ENCODE assay signal across 1 cellular context in genomic region chr16:53207810-53208752, GRCh38.
TF ChIP-seq lines count a peak whose summit lies in the region.

No MANE protein-coding gene starts in this region.

TF ChIP-seq in K562, 482 proteins besides CTCF, POLR2A, EP300 and RAD21 (continued from another document and continues in another):
- peak; percentile 66 for TF ChIP-seq NFYB (IDR thresholded peaks at IDR 0.05; ENCODE audit: extremely low read depth, insufficient read length)
- TF ChIP-seq, protein P1, sequence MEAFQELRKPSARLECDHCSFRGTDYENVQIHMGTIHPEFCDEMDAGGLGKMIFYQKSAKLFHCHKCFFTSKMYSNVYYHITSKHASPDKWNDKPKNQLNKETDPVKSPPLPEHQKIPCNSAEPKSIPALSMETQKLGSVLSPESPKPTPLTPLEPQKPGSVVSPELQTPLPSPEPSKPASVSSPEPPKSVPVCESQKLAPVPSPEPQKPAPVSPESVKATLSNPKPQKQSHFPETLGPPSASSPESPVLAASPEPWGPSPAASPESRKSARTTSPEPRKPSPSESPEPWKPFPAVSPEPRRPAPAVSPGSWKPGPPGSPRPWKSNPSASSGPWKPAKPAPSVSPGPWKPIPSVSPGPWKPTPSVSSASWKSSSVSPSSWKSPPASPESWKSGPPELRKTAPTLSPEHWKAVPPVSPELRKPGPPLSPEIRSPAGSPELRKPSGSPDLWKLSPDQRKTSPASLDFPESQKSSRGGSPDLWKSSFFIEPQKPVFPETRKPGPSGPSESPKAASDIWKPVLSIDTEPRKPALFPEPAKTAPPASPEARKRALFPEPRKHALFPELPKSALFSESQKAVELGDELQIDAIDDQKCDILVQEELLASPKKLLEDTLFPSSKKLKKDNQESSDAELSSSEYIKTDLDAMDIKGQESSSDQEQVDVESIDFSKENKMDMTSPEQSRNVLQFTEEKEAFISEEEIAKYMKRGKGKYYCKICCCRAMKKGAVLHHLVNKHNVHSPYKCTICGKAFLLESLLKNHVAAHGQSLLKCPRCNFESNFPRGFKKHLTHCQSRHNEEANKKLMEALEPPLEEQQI (IDR thresholded peaks at IDR 0.05) = peak; percentile 9; the same call in 1 of the 2 replicates
- 0 out of 2 replicates have a peak, but pooled peaks have one; percentile 19 for TF ChIP-seq PML (IDR thresholded peaks at IDR 0.05; ENCODE audit: low read length)
- TF ChIP-seq ZNF717 (CRISPR knock-in tag; IDR thresholded peaks at IDR 0.05) = 0 out of 2 replicates have a peak, but pooled peaks have one; percentile 18
- TF ChIP-seq NFXL1 (CRISPR knock-in tag; IDR thresholded peaks at IDR 0.05) = no peak
- 0 out of 2 replicates have a peak, but pooled peaks have one; percentile 29 for TF ChIP-seq FOXJ2 (tag; IDR thresholded peaks at IDR 0.05)
- TF ChIP-seq RCOR1 (IDR thresholded peaks at IDR 0.05; ENCODE audit: borderline replicate concordance in 1 of 2, low read depth in 2 of 2, low read length in 2 of 2) = peak in 1 of 2 experiments; percentile 68; a peak in 1 of 4 replicates
- TF ChIP-seq POLR2B (IDR thresholded peaks at IDR 0.05; ENCODE audit: low read depth, partially characterized antibody) = peak; percentile 64
- peak; percentile 31; the same call in 1 of the 2 replicates for TF ChIP-seq TOE1 (IDR thresholded peaks at IDR 0.05; ENCODE audit: borderline replicate concordance)
- TF ChIP-seq TOE1 (CRISPR knock-in tag; IDR thresholded peaks at IDR 0.05; ENCODE audit: borderline replicate concordance, low read depth) = no peak
- TF ChIP-seq BRD4 (IDR thresholded peaks at IDR 0.05) = peak; percentile 86; the same call in 1 of the 2 replicates
- peak; percentile 72 for TF ChIP-seq SUPT5H (IDR thresholded peaks at IDR 0.05)
- TF ChIP-seq C11orf30 (IDR thresholded peaks at IDR 0.05; ENCODE audit: low read depth) = peak; percentile 14; the same call in 1 of the 2 replicates
- peak; percentile 31; the same call in 1 of the 2 replicates for TF ChIP-seq MTA2 (IDR thresholded peaks at IDR 0.05; ENCODE audit: low read depth)
- TF ChIP-seq TBP (optimal IDR thresholded peaks at IDR 0.05; ENCODE audit: low read depth, low read length) = peak; percentile 86
- TF ChIP-seq ARID1B (IDR thresholded peaks at IDR 0.05) = no peak
- 0 out of 2 replicates have a peak, but pooled peaks have one; percentile 66 for TF ChIP-seq GTF2E2 (tag; IDR thresholded peaks at IDR 0.05)
- no peak for TF ChIP-seq GTF2F1 (IDR thresholded peaks at IDR 0.05; ENCODE audit: low read depth, low read length)
- TF ChIP-seq, protein P2, sequence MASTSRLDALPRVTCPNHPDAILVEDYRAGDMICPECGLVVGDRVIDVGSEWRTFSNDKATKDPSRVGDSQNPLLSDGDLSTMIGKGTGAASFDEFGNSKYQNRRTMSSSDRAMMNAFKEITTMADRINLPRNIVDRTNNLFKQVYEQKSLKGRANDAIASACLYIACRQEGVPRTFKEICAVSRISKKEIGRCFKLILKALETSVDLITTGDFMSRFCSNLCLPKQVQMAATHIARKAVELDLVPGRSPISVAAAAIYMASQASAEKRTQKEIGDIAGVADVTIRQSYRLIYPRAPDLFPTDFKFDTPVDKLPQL (IDR thresholded peaks at IDR 0.05; ENCODE audit: extremely low read depth, insufficient read length) = peak; percentile 55
- peak; percentile 57 to 95 (median 77) for TF ChIP-seq YY1 (IDR thresholded peaks at IDR 0.05; ENCODE audit: borderline replicate concordance in 1 of 3, control insufficient read depth in 1 of 3, extremely low read depth in 1 of 3, insufficient read depth in 3 of 3, insufficient read length in 1 of 3, insufficient replicate concordance in 2 of 3, low read depth in 1 of 3, low read length in 2 of 3)
- TF ChIP-seq GABPA (tag; conservative IDR thresholded peaks at IDR 0.05; ENCODE audit: low read depth) = peak; percentile 42
- TF ChIP-seq ZNF740 (CRISPR knock-in tag; IDR thresholded peaks at IDR 0.05) = no peak
- TF ChIP-seq ZNF740 (tag; IDR thresholded peaks at IDR 0.05) = no peak
- TF ChIP-seq, protein P3, sequence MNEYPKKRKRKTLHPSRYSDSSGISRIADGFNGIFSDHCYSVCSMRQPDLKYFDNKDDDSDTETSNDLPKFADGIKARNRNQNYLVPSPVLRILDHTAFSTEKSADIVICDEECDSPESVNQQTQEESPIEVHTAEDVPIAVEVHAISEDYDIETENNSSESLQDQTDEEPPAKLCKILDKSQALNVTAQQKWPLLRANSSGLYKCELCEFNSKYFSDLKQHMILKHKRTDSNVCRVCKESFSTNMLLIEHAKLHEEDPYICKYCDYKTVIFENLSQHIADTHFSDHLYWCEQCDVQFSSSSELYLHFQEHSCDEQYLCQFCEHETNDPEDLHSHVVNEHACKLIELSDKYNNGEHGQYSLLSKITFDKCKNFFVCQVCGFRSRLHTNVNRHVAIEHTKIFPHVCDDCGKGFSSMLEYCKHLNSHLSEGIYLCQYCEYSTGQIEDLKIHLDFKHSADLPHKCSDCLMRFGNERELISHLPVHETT (CRISPR knock-in tag; conservative IDR thresholded peaks at IDR 0.05 in 1 of 2, IDR thresholded peaks at IDR 0.05 in 1 of 2) = 0 out of 4 replicates have a peak, but pooled peaks of 1 of the 2 experiments have one; percentile 12
- TF ChIP-seq BHLHE40 (IDR thresholded peaks at IDR 0.05; ENCODE audit: low read length) = no peak
- no peak for TF ChIP-seq NR2C2 (CRISPR knock-in tag; IDR thresholded peaks at IDR 0.05)
- peak; percentile 67 for TF ChIP-seq NR2C2 (tag; IDR thresholded peaks at IDR 0.05)
- TF ChIP-seq ARNT (IDR thresholded peaks at IDR 0.05) = peak in 1 of 2 experiments; percentile 17; a peak in 1 of 4 replicates
- peak; percentile 86 for TF ChIP-seq EGR1 (conservative IDR thresholded peaks at IDR 0.05)
- peak; percentile 28; the same call in 1 of the 2 replicates for TF ChIP-seq ZNF79 (CRISPR knock-in tag; IDR thresholded peaks at IDR 0.05; ENCODE audit: low read depth)
- TF ChIP-seq PHF8 (IDR thresholded peaks at IDR 0.05; ENCODE audit: borderline replicate concordance, low read length) = peak; percentile 65; the same call in 1 of the 2 replicates
- TF ChIP-seq KDM5B (IDR thresholded peaks at IDR 0.05; ENCODE audit: insufficient replicate concordance, low read depth, low read length) = peak; percentile 72
- no peak for TF ChIP-seq SMAD2 (IDR thresholded peaks at IDR 0.05; ENCODE audit: low read depth, low read length)
- TF ChIP-seq POLR2AphosphoS5 (IDR thresholded peaks at IDR 0.05; ENCODE audit: control insufficient read depth, insufficient read depth, low read depth, low read length) = peak; percentile 59; the same call in 1 of the 2 replicates
- TF ChIP-seq RBM25 (IDR thresholded peaks at IDR 0.05; ENCODE audit: low read depth, low read length, severe bottlenecking) = peak; percentile 66
- TF ChIP-seq, protein P4, sequence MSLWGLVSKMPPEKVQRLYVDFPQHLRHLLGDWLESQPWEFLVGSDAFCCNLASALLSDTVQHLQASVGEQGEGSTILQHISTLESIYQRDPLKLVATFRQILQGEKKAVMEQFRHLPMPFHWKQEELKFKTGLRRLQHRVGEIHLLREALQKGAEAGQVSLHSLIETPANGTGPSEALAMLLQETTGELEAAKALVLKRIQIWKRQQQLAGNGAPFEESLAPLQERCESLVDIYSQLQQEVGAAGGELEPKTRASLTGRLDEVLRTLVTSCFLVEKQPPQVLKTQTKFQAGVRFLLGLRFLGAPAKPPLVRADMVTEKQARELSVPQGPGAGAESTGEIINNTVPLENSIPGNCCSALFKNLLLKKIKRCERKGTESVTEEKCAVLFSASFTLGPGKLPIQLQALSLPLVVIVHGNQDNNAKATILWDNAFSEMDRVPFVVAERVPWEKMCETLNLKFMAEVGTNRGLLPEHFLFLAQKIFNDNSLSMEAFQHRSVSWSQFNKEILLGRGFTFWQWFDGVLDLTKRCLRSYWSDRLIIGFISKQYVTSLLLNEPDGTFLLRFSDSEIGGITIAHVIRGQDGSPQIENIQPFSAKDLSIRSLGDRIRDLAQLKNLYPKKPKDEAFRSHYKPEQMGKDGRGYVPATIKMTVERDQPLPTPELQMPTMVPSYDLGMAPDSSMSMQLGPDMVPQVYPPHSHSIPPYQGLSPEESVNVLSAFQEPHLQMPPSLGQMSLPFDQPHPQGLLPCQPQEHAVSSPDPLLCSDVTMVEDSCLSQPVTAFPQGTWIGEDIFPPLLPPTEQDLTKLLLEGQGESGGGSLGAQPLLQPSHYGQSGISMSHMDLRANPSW (CRISPR knock-in tag; IDR thresholded peaks at IDR 0.05) = 0 out of 2 replicates have a peak, but pooled peaks have one; percentile 22
- TF ChIP-seq CREM (IDR thresholded peaks at IDR 0.05; ENCODE audit: low read depth) = 0 out of 2 replicates have a peak, but pooled peaks have one; percentile 3
- TF ChIP-seq CUX1 (CRISPR knock-in tag; IDR thresholded peaks at IDR 0.05) = 0 out of 2 replicates have a peak, but pooled peaks have one; percentile 28
- TF ChIP-seq ZNF551 (CRISPR knock-in tag; IDR thresholded peaks at IDR 0.05) = no peak
- TF ChIP-seq CBFA2T2 (conservative IDR thresholded peaks at IDR 0.05) = no peak
- TF ChIP-seq RREB1 (CRISPR knock-in tag; IDR thresholded peaks at IDR 0.05) = no peak
- peak in 1 of 2 experiments; percentile 35; a peak in 1 of 3 replicates for TF ChIP-seq CBX3 (IDR thresholded peaks at IDR 0.05; ENCODE audit: borderline replicate concordance in 1 of 2, low read length in 2 of 2)
